16 cellular contexts compared by ENCODE assay signal in genomic region chr16:88405325-88406060, GRCh38. TPM values are rescaled to one million over a fixed set of nuclear protein-coding genes. Genes with fewer than 3 reads are reported as not detected.
DNase-seq lines count a peak whose midpoint lies in the region; ATAC-seq and TF ChIP-seq lines count a peak whose summit lies in the region.
"Had no signal": no experiment of that assay in that cellular context is flagged by ENCODE, and none has a peak within 500 bp of the region (broad histone marks: within the 10 kb centered on the region; RNA-seq: fewer than 3 reads in every experiment).

No MANE protein-coding gene starts in this region.

- in situ Hi-C loops in astrocyte of the spinal cord (cut with HindIII; ENCODE audit: low sequenced_read_pairs) = no loop called here

- no peak for TF ChIP-seq CTCF in astrocyte of the spinal cord (IDR thresholded peaks at IDR 0.05; ENCODE audit: low read depth, low read length)
- TF ChIP-seq CTCF in heart right ventricle (IDR thresholded peaks at IDR 0.05) = no peak

- peak; percentile 28 for DNase-seq in astrocyte of the spinal cord (ENCODE audit: low read depth, low spot score)
- peak; percentile 29 to 48 for DNase-seq in heart right ventricle
- no peak for DNase-seq in sciatic nerve (ENCODE audit: low spot score)
- no peak for DNase-seq in NCI-H2107 (lab: John Stamatoyannopoulos, UW)
- no peak for DNase-seq in activated CD4-positive, alpha-beta T cell treated with anti-CD3 and anti-CD28 coated beads, Interleukin-2, amount 50 U/mL, for 4 hours
- no peak for DNase-seq in RKO (ENCODE audit: low spot score)
- DNase-seq: activated CD8-positive, alpha-beta memory T cell treated with anti-CD3 and anti-CD28 coated beads, Interleukin-2, amount 50 U/mL, for 48 hours; activated naive CD4-positive, alpha-beta T cell treated with anti-CD3 and anti-CD28 coated beads, Interleukin-2, amount 10 ng/mL, durations not matched to agents 7 days and 5 days; MM.1S; NCI-H774; nephron progenitor cell; right lobe of liver; T-helper 2 cell had no signal

- H3K4me2 ChIP-seq in BLaER1 = peak overlapping the region; percentile 77

- H3K9ac ChIP-seq in BLaER1 = no peak overlapping the region

- H3K27me3 ChIP-seq in BLaER1 (no peaks in the 10 kb centered on the region), heart right ventricle (peaks cover 0 to 5% (median 0%) of the 10 kb centered on the region in 7 donors)
- H3K27me3 ChIP-seq: right lobe of liver had no signal

- ATAC-seq in heart right ventricle (peak; percentile 21 to 84 (median 58)), sciatic nerve (peak; percentile 84), HG03135 (IDR thresholded peaks at IDR 0.05; ENCODE audit: unreplicated experiment) (no peak)

- H3K27ac ChIP-seq in BLaER1 (no peak overlapping the region), heart right ventricle (no peak overlapping the region)
- H3K27ac ChIP-seq: right lobe of liver, RWPE1 had no signal

- WGBS in heart right ventricle, 2 donors = 52 to 57% methylated on average over 26 of the region's 26 CpGs

- H3K4me3 ChIP-seq in BLaER1 = no peak overlapping the region
- no peak overlapping the region for H3K4me3 ChIP-seq in astrocyte of the spinal cord (ENCODE audit: low read depth, low read length)
- peak overlapping the region in 4 of 10 donors; percentile 2 to 27 (median 14) for H3K4me3 ChIP-seq in heart right ventricle
- H3K4me3 ChIP-seq: right lobe of liver had no signal

- H3K4me1 ChIP-seq in BLaER1 = peaks cover 62% of the 10 kb centered on the region
- H3K4me1 ChIP-seq in heart right ventricle = peaks cover 0 to 12% (median 0%) of the 10 kb centered on the region in 9 donors
- H3K4me1 ChIP-seq: right lobe of liver had no signal

- H3K36me3 ChIP-seq in BLaER1 (no peaks in the 10 kb centered on the region), heart right ventricle (no peaks in the 10 kb centered on the region)
- H3K36me3 ChIP-seq: right lobe of liver had no signal

- H4K20me1 ChIP-seq in BLaER1 = no peaks in the 10 kb centered on the region

- H3K9me3 ChIP-seq in BLaER1 (no peaks in the 10 kb centered on the region), heart right ventricle (no peaks in the 10 kb centered on the region)
- H3K9me3 ChIP-seq: right lobe of liver had no signal

- intact Hi-C loops in heart right ventricle (cut with DNase I) (no loop called here), sciatic nerve (cut with DNase I) (no loop called here)

RNA-seq across cellular contexts. Expression of gene ZNF469, which starts 22.7 kb away (rescaled TPM):
- total RNA-seq in heart right ventricle (1 to 10 TPM in 6 of 10 donors, under 1 TPM in 4; 0.59 to 1.7 (median 1.0) TPM), sciatic nerve (2.9 TPM)
- polyA plus RNA-seq in heart right ventricle = under 1 TPM; 0.23 to 0.73 TPM

RNA-seq across cellular contexts. Expression of gene ZFPM1, which starts 47.6 kb away (rescaled TPM):
- 1 to 10 TPM; 3.2 to 6.0 (median 4.4) TPM for total RNA-seq in heart right ventricle
- 10 to 100 TPM in 1 of 2 donors, 1 to 10 TPM in 1; 2.0 to 10.4 TPM for polyA plus RNA-seq in heart right ventricle
- 3.9 TPM for total RNA-seq in sciatic nerve

Comparison
In these comparisons a context has a peak if more than half of its experiments do, and no peak if none do; other contexts are left out.
1. DNase-seq: peak in astrocyte of the spinal cord (single experiment) and heart right ventricle (2 of 2); none in sciatic nerve (single experiment), NCI-H2107 (single experiment), activated CD4-positive, alpha-beta T cell treated with anti-CD3 and anti-CD28 coated beads, Interleukin-2, amount 50 U/mL, for 4 hours (0 of 2) and RKO (single experiment).